9 cellular contexts compared by ENCODE assay signal in the genomic region with DNA sequence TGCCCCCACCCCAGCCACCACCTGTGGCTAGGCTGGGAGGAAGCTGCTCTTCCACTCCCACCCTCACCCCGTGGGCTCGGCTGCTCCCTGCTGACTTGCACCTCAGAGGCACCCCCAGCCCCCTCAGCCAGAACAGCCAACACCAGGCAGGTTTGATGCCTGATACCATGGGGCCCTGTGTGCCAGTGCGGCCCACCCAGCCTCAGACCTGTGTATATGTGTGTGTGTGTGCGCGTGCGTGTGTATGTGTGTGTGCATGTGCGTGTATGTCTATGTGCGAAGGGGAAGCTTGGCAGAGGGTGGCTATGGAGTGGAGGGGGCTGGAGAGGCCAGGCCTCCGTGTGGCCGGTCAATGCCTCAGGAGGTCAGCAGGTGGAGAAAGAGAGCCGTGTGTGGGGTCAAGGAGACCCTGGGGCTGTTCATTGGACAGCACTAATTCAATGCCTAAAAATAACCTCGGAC. TPM values are rescaled to one million over a fixed set of nuclear protein-coding genes. Genes with fewer than 3 reads are reported as not detected.
A peak's percentile ranks its signal among the peaks of the same experiment; 100 is the strongest.
DNase-seq lines count a peak whose midpoint lies in the region; ATAC-seq and TF ChIP-seq lines count a peak whose summit lies in the region.
"Had no signal": no experiment of that assay in that cellular context is flagged by ENCODE, and none has a peak within 500 bp of the region (broad histone marks: within the 10 kb centered on the region; RNA-seq: fewer than 3 reads in every experiment).

No MANE protein-coding gene starts in this region.

- BruUV-seq in Caco-2 (replicated peaks; lab: Mats Ljungman, UMichigan), result no TSS peak

- 61 to 68% methylated on average over 11 to 12 of the region's 12 CpGs for WGBS in aorta, 2 donors

- H3K4me3 ChIP-seq in Caco-2 (ENCODE audit: low read depth, low read length) (no peak overlapping the region), muscle layer of colon (ENCODE audit: low read depth in 1 of 2, low read length in 2 of 2) (no peak overlapping the region), aorta (ENCODE audit: low read length in 2 of 2) (no peak overlapping the region)

- no peak for ATAC-seq in aorta (ENCODE audit: low FRiP score)

- H3K36me3 Mint-ChIP-seq in Caco-2 (ENCODE audit: insufficient read depth, unreplicated experiment), result no peaks in the 10 kb centered on the region
- no peaks in the 10 kb centered on the region for H3K36me3 Mint-ChIP-seq in activated T-helper 2 cell treated with anti-CD3 and anti-CD28 coated beads, Interferon-gamma antibody, Interleukin-2, Interleukin-4, amounts not matched to agents 10 μg/mL and 5 μg/mL and 100 μg/mL, durations not matched to agents 14 hours and 24 hours and 36 hours (ENCODE audit: low read depth)
- H3K36me3 Mint-ChIP-seq: natural killer cell treated with Interleukin-12 subunit alpha and Interleukin-12 subunit beta and Interleukin-15 and Interleukin-18, amount 100 ng/mL, for 72 hours had no signal

- no peaks in the 10 kb centered on the region for H3K27me3 Mint-ChIP-seq in Caco-2 (ENCODE audit: insufficient read depth, unreplicated experiment)
- H3K27me3 Mint-ChIP-seq in activated T-helper 2 cell treated with anti-CD3 and anti-CD28 coated beads, Interferon-gamma antibody, Interleukin-2, Interleukin-4, amounts not matched to agents 10 μg/mL and 5 μg/mL and 100 μg/mL, durations not matched to agents 14 hours and 24 hours and 36 hours (ENCODE audit: low read depth), result peaks cover 14% of the 10 kb centered on the region

- H3K4me3 Mint-ChIP-seq in Caco-2 (ENCODE audit: unreplicated experiment), result no peak overlapping the region
- no peak overlapping the region for H3K4me3 Mint-ChIP-seq in activated T-helper 2 cell treated with anti-CD3 and anti-CD28 coated beads, Interferon-gamma antibody, Interleukin-2, Interleukin-4, amounts not matched to agents 10 μg/mL and 5 μg/mL and 100 μg/mL, durations not matched to agents 14 hours and 24 hours and 36 hours (ENCODE audit: low read depth)
- H3K4me3 Mint-ChIP-seq: natural killer cell treated with Interleukin-12 subunit alpha and Interleukin-12 subunit beta and Interleukin-15 and Interleukin-18, amount 100 ng/mL, for 72 hours had no signal

- POLR2A ChIA-PET in Caco-2 (lab: Charles Lee), result no interaction called here

- peak; percentile 72 to 74 for DNase-seq in Caco-2
- peak; percentile 35 for DNase-seq in LHCN-M2 (ENCODE audit: low read depth)
- DNase-seq in cerebellum (ENCODE audit: low spot score), result peak; percentile 74
- no peak for DNase-seq in OCI-M2 (lab: John Stamatoyannopoulos, UW; ENCODE audit: unreplicated experiment)
- DNase-seq in activated T-helper 2 cell treated with anti-CD3 and anti-CD28 coated beads, Interferon-gamma antibody, Interleukin-2, Interleukin-4, amounts not matched to agents 10 μg/mL and 5 μg/mL and 100 μg/mL, durations not matched to agents 14 hours and 24 hours and 36 hours (ENCODE audit: low spot score), result no peak
- DNase-seq in stimulated activated CD4-positive, alpha-beta T cell treated with anti-CD3 and anti-CD28 coated beads, Interleukin-12 subunit alpha, Interleukin-12 subunit beta, amount 100 ng/mL, for 4 hours, result no peak
- DNase-seq in aorta, result no peak

- CTCF ChIA-PET in Caco-2 (lab: Charles Lee), result interaction anchor here (0.9 to 1.3 kb wide), 3 partner anchors 15 to 60 kb away, joined by 3 to 6 read pairs (median 4); no protein-coding TSS in a partner anchor

- H3K4me1 ChIP-seq in Caco-2 (peaks cover 12% of the 10 kb centered on the region), muscle layer of colon (ENCODE audit: insufficient read depth, low read length) (peaks cover 67% of the 10 kb centered on the region), aorta (ENCODE audit: control insufficient read depth in 1 of 2, insufficient read depth in 2 of 2, low read length in 2 of 2) (no peaks in the 10 kb centered on the region)

- peaks cover 6% of the 10 kb centered on the region for H3K4me1 Mint-ChIP-seq in Caco-2 (ENCODE audit: low read depth, unreplicated experiment)
- peaks cover 3% of the 10 kb centered on the region for H3K4me1 Mint-ChIP-seq in activated T-helper 2 cell treated with anti-CD3 and anti-CD28 coated beads, Interferon-gamma antibody, Interleukin-2, Interleukin-4, amounts not matched to agents 10 μg/mL and 5 μg/mL and 100 μg/mL, durations not matched to agents 14 hours and 24 hours and 36 hours (ENCODE audit: low read depth)

- TF ChIP-seq CTCF in Caco-2 (IDR thresholded peaks at IDR 0.05; ENCODE audit: insufficient read depth in 1 of 2, low read depth in 1 of 2, low read length in 1 of 2, severe bottlenecking in 1 of 2, unreplicated experiment in 1 of 2), result peak; percentile 79 to 87

- H3K9me3 ChIP-seq in Caco-2, result no peaks in the 10 kb centered on the region
- no peaks in the 10 kb centered on the region for H3K9me3 ChIP-seq in muscle layer of colon (ENCODE audit: low read length)
- no peaks in the 10 kb centered on the region for H3K9me3 ChIP-seq in aorta (ENCODE audit: control insufficient read depth, low read length)

- no peak overlapping the region for H3K9ac ChIP-seq in muscle layer of colon (ENCODE audit: low read length)

- H3K36me3 ChIP-seq in Caco-2 (ENCODE audit: control insufficient read depth, insufficient read depth, low read length), result no peaks in the 10 kb centered on the region; the same call in 1 of the 2 replicates
- no peaks in the 10 kb centered on the region for H3K36me3 ChIP-seq in muscle layer of colon (ENCODE audit: insufficient read depth, low read length)
- H3K36me3 ChIP-seq in aorta (ENCODE audit: control insufficient read depth in 1 of 2, insufficient read depth in 2 of 2, low read length in 1 of 2), result no peaks in the 10 kb centered on the region

- H3K27me3 ChIP-seq in Caco-2 (replicated peaks; ENCODE audit: control insufficient read depth, insufficient read depth, low read length) (no peaks in the 10 kb centered on the region), muscle layer of colon (ENCODE audit: control insufficient read depth in 1 of 2, insufficient read depth in 2 of 2, low read length in 2 of 2) (no peaks in the 10 kb centered on the region), aorta (ENCODE audit: control insufficient read depth in 1 of 2, insufficient read depth in 2 of 2, low read length in 1 of 2) (no peaks in the 10 kb centered on the region)

- peak overlapping the region; percentile 35 for H3K27ac ChIP-seq in muscle layer of colon (ENCODE audit: low read depth, low read length)
- no peak overlapping the region for H3K27ac ChIP-seq in aorta (ENCODE audit: low read depth in 1 of 2, low read length in 2 of 2)

- intact Hi-C loops in Caco-2 (cut with micrococcal nuclease; ENCODE audit: unreplicated experiment) (loop anchor here (1.0 to 2.0 kb wide), 5 partner anchors 52 to 357 kb away; no protein-coding TSS in a partner anchor), aorta (cut with DNase I) (loop anchor here in 1 of 2 donors (10.0 kb wide), 1 partner anchor 50 kb away; no protein-coding TSS in a partner anchor)
- intact Hi-C loops in activated T-helper 2 cell treated with anti-CD3 and anti-CD28 coated beads, Interferon-gamma antibody, Interleukin-2, Interleukin-4, amounts not matched to agents 10 μg/mL and 5 μg/mL and 100 μg/mL, durations not matched to agents 14 hours and 24 hours and 36 hours (cut with micrococcal nuclease), result no loop called here

- H3K9me3 Mint-ChIP-seq in Caco-2 (ENCODE audit: unreplicated experiment), result no peaks in the 10 kb centered on the region
- H3K9me3 Mint-ChIP-seq in activated T-helper 2 cell treated with anti-CD3 and anti-CD28 coated beads, Interferon-gamma antibody, Interleukin-2, Interleukin-4, amounts not matched to agents 10 μg/mL and 5 μg/mL and 100 μg/mL, durations not matched to agents 14 hours and 24 hours and 36 hours, result no peaks in the 10 kb centered on the region
- H3K9me3 Mint-ChIP-seq: natural killer cell treated with Interleukin-12 subunit alpha and Interleukin-12 subunit beta and Interleukin-15 and Interleukin-18, amount 100 ng/mL, for 72 hours had no signal

- H3K27ac Mint-ChIP-seq in Caco-2 (ENCODE audit: unreplicated experiment), result no peak overlapping the region
- H3K27ac Mint-ChIP-seq in activated T-helper 2 cell treated with anti-CD3 and anti-CD28 coated beads, Interferon-gamma antibody, Interleukin-2, Interleukin-4, amounts not matched to agents 10 μg/mL and 5 μg/mL and 100 μg/mL, durations not matched to agents 14 hours and 24 hours and 36 hours, result no peak overlapping the region
- H3K27ac Mint-ChIP-seq: natural killer cell treated with Interleukin-12 subunit alpha and Interleukin-12 subunit beta and Interleukin-15 and Interleukin-18, amount 100 ng/mL, for 72 hours had no signal

RNA-seq across cellular contexts. Expression of a gene that starts 16.6 kb away (rescaled TPM):
- 18.0 and 26.0 TPM in 2 replicates for total RNA-seq in Caco-2 (2022)
- 4.0 and 4.4 TPM in 2 replicates for total RNA-seq in LHCN-M2 (2014; rRNA removed)
- 3.9 TPM for polyA plus RNA-seq in LHCN-M2 (2012)
- 17.1 TPM for total RNA-seq in cerebellum
- 0.02 TPM in 1 of 2 replicates, not detected in the other for total RNA-seq in activated T-helper 2 cell treated with anti-CD3 and anti-CD28 coated beads, Interferon-gamma antibody, Interleukin-2, Interleukin-4, amounts not matched to agents 10 μg/mL and 5 μg/mL and 100 μg/mL, durations not matched to agents 14 hours and 24 hours and 36 hours
- 10 to 100 TPM; 70.3 to 75.4 TPM for total RNA-seq in aorta
- polyA plus RNA-seq in aorta, result 10 to 100 TPM; 12.0 to 32.5 TPM

Comparison
In these comparisons a context has a peak if more than half of its experiments do, and no peak if none do; other contexts are left out.
1. DNase-seq: peak in Caco-2 (2 of 2), LHCN-M2 (single experiment) and cerebellum (single experiment); none in OCI-M2 (single experiment), activated T-helper 2 cell treated with anti-CD3 and anti-CD28 coated beads, Interferon-gamma antibody, Interleukin-2, Interleukin-4, amounts not matched to agents 10 μg/mL and 5 μg/mL and 100 μg/mL, durations not matched to agents 14 hours and 24 hours and 36 hours (single experiment), stimulated activated CD4-positive, alpha-beta T cell treated with anti-CD3 and anti-CD28 coated beads, Interleukin-12 subunit alpha, Interleukin-12 subunit beta, amount 100 ng/mL, for 4 hours (single experiment) and aorta (0 of 2).